In the genomic region with DNA sequence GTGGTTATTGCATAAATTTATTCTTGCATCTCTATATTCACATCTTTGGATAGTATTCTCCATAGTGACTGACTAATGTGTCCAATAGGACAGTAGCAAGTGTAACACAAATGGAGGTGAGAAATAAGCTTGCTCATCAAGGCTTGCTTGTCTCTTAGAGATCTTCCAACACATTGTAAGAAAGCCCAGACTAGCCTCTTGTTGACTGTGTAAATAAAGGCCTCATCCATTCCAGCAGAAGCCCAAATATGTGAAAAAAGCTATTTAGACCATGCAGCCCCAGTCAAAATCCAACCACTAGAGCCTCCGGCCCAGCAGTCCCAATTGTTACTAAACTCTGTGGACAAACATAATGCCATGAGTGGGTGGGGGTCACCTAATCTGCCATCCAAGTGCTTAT, we compare ENCODE assay signal across 21 cellular contexts. TPM values are rescaled to one million over a fixed set of nuclear protein-coding genes. Genes with fewer than 3 reads are reported as not detected.
"Had no signal": no experiment of that assay in that cellular context is flagged by ENCODE, and none has a peak within 500 bp of the region (broad histone marks: within the 10 kb centered on the region; RNA-seq: fewer than 3 reads in every experiment).

No MANE protein-coding gene starts in this region.

- H3K27ac ChIP-seq: RWPE1 had no signal

- ATAC-seq: Panc1, PC-3 had no signal

- DNase-seq: KBM-7; MV-4-11; NCI-H1048; NCI-H1105 treated with DMSO at 0.1 percent for 48 hours; NCI-H1417 treated with DMSO at 0.1 percent for 48 hours; NCI-H146; NCI-H1694 treated with DMSO at 0.1 percent for 48 hours; NCI-H1930; NCI-H2081; NCI-H2107; NCI-H2227 treated with DMSO at 0.1 percent for 48 hours; NCI-H524; NCI-H526 treated with DMSO at 0.1 percent for 48 hours; NCI-H748 treated with DMSO at 0.1 percent for 48 hours; NK-92 treated with Interleukin-12 subunit alpha and Interleukin-12 subunit beta, amount 100 ng/mL, for 24 hours; PC-3; SHP77; SK-N-SH had no signal

RNA-seq across cellular contexts. Expression of gene ZNF615, which starts 2.7 kb away (rescaled TPM):
- total RNA-seq: OCI-LY7 had no signal

RNA-seq across cellular contexts. Expression of gene ZNF432, which starts 38.0 kb away (rescaled TPM):
- total RNA-seq: OCI-LY7 had no signal
